ENCODE assay signal across 28 cellular contexts in the genomic region with DNA sequence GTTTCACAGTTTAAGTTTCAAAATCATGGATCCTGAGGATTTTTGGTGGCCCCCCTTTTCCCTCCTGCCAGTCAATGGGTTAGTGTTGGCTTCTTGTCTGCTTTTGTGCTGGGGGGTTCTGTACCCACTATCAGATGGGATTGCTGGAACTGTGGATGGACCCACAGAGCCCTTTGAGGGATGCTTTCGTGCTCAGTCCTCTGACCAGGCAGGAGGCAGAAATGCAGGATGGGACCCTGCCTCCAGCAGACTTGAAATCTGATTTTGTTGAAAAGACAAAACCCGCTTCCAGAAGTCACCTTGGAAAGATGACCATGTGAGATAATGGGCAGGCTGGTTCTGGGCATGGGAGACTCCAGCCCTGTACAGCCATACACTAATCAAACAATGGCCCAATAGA.
"Had no signal": no experiment of that assay in that cellular context is flagged by ENCODE, and none has a peak within 500 bp of the region (broad histone marks: within the 10 kb centered on the region; RNA-seq: fewer than 3 reads in every experiment).

No MANE protein-coding gene starts in this region.

- DNase-seq: activated CD4-positive, alpha-beta T cell treated with anti-CD3 and anti-CD28 coated beads, Interleukin-2, amount 10 ng/mL, durations not matched to agents 7 days and 5 days; activated CD4-positive, alpha-beta T cell treated with anti-CD3 and anti-CD28 coated beads, Interleukin-2, amount 50 U/mL, for 48 hours; activated CD8-positive, alpha-beta T cell treated with anti-CD3 and anti-CD28 coated beads, Interleukin-2, amount 10 ng/mL, durations not matched to agents 7 days and 5 days; activated effector memory CD4-positive, alpha-beta T cell treated with anti-CD3 and anti-CD28 coated beads, Interleukin-2, amount 50 U/mL, for 16 hours; activated naive CD4-positive, alpha-beta T cell; activated naive CD4-positive, alpha-beta T cell treated with anti-CD3 and anti-CD28 coated beads, Interleukin-2, amount 50 U/mL, for 16 hours; activated naive CD8-positive, alpha-beta T cell treated with anti-CD3 and anti-CD28 coated beads for 36 hours; activated T-cell treated with anti-CD3 and anti-CD28 coated beads, Interleukin-2, amount 50 U/mL, for 48 hours; amniotic stem cell; aorta; brain microvascular endothelial cell; IMR-90; NCI-H1105; NCI-H1417 treated with DMSO at 0.1 percent for 48 hours; NCI-H187 treated with DMSO at 0.1 percent for 48 hours; NCI-H2081; NCI-H2171 treated with DMSO at 0.1 percent for 48 hours; NCI-H226; NCI-H446 treated with DMSO at 0.1 percent for 48 hours; NCI-H524; SHP77; SJCRH30 had no signal

- H3K4me3 Mint-ChIP-seq: activated CD4-positive, alpha-beta T cell treated with anti-CD3 and anti-CD28 coated beads, Interleukin-2, amount 10 ng/mL, durations not matched to agents 7 days and 5 days; activated CD8-positive, alpha-beta T cell treated with anti-CD3 and anti-CD28 coated beads, Interleukin-2, amount 10 ng/mL, durations not matched to agents 7 days and 5 days; activated naive CD8-positive, alpha-beta T cell treated with anti-CD3 and anti-CD28 coated beads for 36 hours; activated T-helper 17 cell treated with anti-CD3 and anti-CD28 coated beads, Interleukin-2, amount 50 U/mL, for 72 hours; T-helper 1 cell treated with Interleukin-12 subunit alpha and Interleukin-12 subunit beta and Interleukin-4 antibody, amounts not matched to agents 30 μg/mL and 1 μg/mL, for 36 hours; T-helper 2 cell treated with Interferon-gamma antibody and Interleukin-4, amounts not matched to agents 5 μg/mL and 100 μg/mL, for 36 hours had no signal

- H3K4me1 ChIP-seq: SJCRH30 had no signal

- FAIRE-seq: K562, TTC549 had no signal

- H3K27ac Mint-ChIP-seq: activated CD4-positive, alpha-beta T cell treated with anti-CD3 and anti-CD28 coated beads, Interleukin-2, amount 10 ng/mL, durations not matched to agents 7 days and 5 days; activated CD8-positive, alpha-beta T cell treated with anti-CD3 and anti-CD28 coated beads, Interleukin-2, amount 10 ng/mL, durations not matched to agents 7 days and 5 days; activated naive CD8-positive, alpha-beta T cell treated with anti-CD3 and anti-CD28 coated beads for 36 hours; activated T-helper 17 cell treated with anti-CD3 and anti-CD28 coated beads, Interleukin-2, amount 50 U/mL, for 72 hours; T-helper 1 cell treated with Interleukin-12 subunit alpha and Interleukin-12 subunit beta and Interleukin-4 antibody, amounts not matched to agents 30 μg/mL and 1 μg/mL, for 36 hours; T-helper 2 cell treated with Interferon-gamma antibody and Interleukin-4, amounts not matched to agents 5 μg/mL and 100 μg/mL, for 36 hours had no signal

- H3K27me3 Mint-ChIP-seq: activated CD4-positive, alpha-beta T cell treated with anti-CD3 and anti-CD28 coated beads, Interleukin-2, amount 10 ng/mL, durations not matched to agents 7 days and 5 days had no signal

- H3K9ac ChIP-seq: SK-N-SH had no signal

- H3K27me3 ChIP-seq: brain microvascular endothelial cell, SJCRH30 had no signal

- H3K4me1 Mint-ChIP-seq: activated CD4-positive, alpha-beta T cell treated with anti-CD3 and anti-CD28 coated beads, Interleukin-2, amount 10 ng/mL, durations not matched to agents 7 days and 5 days; activated naive CD8-positive, alpha-beta T cell treated with anti-CD3 and anti-CD28 coated beads for 36 hours; activated T-helper 17 cell treated with anti-CD3 and anti-CD28 coated beads, Interleukin-2, amount 50 U/mL, for 72 hours had no signal

- H3K36me3 ChIP-seq: brain microvascular endothelial cell, SJCRH30 had no signal

- H3K4me3 ChIP-seq: K562, SJCRH30 had no signal

- H3K27ac ChIP-seq: brain microvascular endothelial cell, SJCRH30 had no signal

- H3K9me3 ChIP-seq: SJCRH30, SK-N-SH had no signal

- H3K36me3 Mint-ChIP-seq: activated naive CD8-positive, alpha-beta T cell treated with anti-CD3 and anti-CD28 coated beads for 36 hours had no signal

- H3K9me3 Mint-ChIP-seq: activated CD4-positive, alpha-beta T cell treated with anti-CD3 and anti-CD28 coated beads, Interleukin-2, amount 10 ng/mL, durations not matched to agents 7 days and 5 days; activated naive CD8-positive, alpha-beta T cell treated with anti-CD3 and anti-CD28 coated beads for 36 hours; activated T-helper 17 cell treated with anti-CD3 and anti-CD28 coated beads, Interleukin-2, amount 50 U/mL, for 72 hours; T-helper 1 cell treated with Interleukin-12 subunit alpha and Interleukin-12 subunit beta and Interleukin-4 antibody, amounts not matched to agents 30 μg/mL and 1 μg/mL, for 36 hours; T-helper 2 cell treated with Interferon-gamma antibody and Interleukin-4, amounts not matched to agents 5 μg/mL and 100 μg/mL, for 36 hours had no signal
